ENCODE assay signal across 2 cellular contexts in the genomic region with DNA sequence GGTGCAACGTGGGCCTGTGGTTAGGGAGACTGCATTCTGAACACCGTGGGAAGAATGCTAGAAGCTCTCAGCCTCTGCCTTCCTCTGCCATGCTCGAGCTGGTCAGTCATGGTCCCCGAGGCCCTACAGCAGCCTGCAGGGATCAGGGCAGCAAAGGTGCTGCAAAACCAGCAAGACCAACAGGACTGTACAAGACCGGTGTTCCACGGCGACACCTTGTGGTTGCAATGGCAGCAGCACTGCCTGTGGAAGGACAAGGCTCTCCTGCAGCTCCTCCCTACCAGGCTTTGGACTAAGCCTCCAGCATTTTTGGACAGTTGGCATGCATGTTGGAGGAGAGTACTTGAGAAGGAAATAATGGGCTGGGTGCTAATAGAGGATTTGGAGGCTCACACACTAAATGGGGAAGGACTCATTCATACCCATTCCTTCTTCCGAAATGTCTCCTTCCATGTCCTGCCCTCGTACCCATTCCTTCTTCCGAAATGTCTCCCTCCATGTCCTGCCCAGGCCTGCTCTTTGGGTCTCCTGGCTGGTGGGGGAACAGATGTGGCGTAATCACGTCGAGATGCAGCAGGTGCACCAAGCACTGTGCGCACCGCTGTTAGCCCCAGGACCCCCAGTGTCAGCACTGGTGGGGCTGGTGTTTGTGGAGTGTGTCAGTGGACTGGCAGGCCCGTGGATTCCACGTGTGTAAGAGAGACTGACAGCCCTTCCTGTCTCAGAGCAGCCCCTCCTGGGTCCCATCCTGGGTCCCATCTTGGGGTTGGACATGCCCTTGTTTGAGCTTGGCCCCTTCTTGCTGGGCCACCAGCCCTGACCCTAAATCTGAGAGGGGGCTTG.
TF ChIP-seq lines count a peak whose summit lies in the region.

No MANE protein-coding gene starts in this region.

TF ChIP-seq in GM23338, 12 proteins besides CTCF, POLR2A, EP300 and RAD21:
- TF ChIP-seq CREB1 (CRISPR knock-in tag; IDR thresholded peaks at IDR 0.05; ENCODE audit: low read depth) = no peak
- no peak for TF ChIP-seq ETS1 (IDR thresholded peaks at IDR 0.05)
- no peak for TF ChIP-seq POLR2AphosphoS5 (IDR thresholded peaks at IDR 0.05; ENCODE audit: low read depth)
- TF ChIP-seq REST (IDR thresholded peaks at IDR 0.05; ENCODE audit: unreplicated experiment) = no peak
- no peak for TF ChIP-seq NANOG (IDR thresholded peaks at IDR 0.05; ENCODE audit: borderline replicate concordance)
- TF ChIP-seq ZNF331 (CRISPR knock-in tag; IDR thresholded peaks at IDR 0.05; ENCODE audit: low read depth) = no peak
- no peak for TF ChIP-seq STAT1 (IDR thresholded peaks at IDR 0.05; ENCODE audit: unreplicated experiment)

TF ChIP-seq in WTC11, 78 proteins besides CTCF, POLR2A, EP300 and RAD21:
- no peak for TF ChIP-seq FOXP1 (CRISPR knock-in tag; IDR thresholded peaks at IDR 0.05; ENCODE audit: borderline replicate concordance)
- no peak for TF ChIP-seq ZNF317 (CRISPR knock-in tag; IDR thresholded peaks at IDR 0.05; ENCODE audit: borderline replicate concordance, low read depth)
- TF ChIP-seq TP53 (CRISPR knock-in tag; IDR thresholded peaks at IDR 0.05) = no peak
TF ChIP-seq in WTC11: peak in this region for 0.
